In genomic region chr10:129676014-129676413, GRCh38 we compare ENCODE assay signal across 23 cellular contexts.
"Had no signal": no experiment of that assay in that cellular context is flagged by ENCODE, and none has a peak within 500 bp of the region (broad histone marks: within the 10 kb centered on the region; RNA-seq: fewer than 3 reads in every experiment).

No MANE protein-coding gene starts in this region.

- H3K27me3 ChIP-seq: gastrocnemius medialis, right lobe of liver, testis, tibial artery had no signal

- DNase-seq: cortex of kidney; effector memory CD8-positive, alpha-beta T cell; foreskin fibroblast; gastrocnemius medialis; head of caudate nucleus; left ventricle myocardium superior; natural killer cell; right lobe of liver; stimulated activated CD4-positive, alpha-beta T cell treated with anti-CD3 and anti-CD28 coated beads, Interleukin-2, amount 100 ng/mL, for 24 hours; stimulated activated CD4-positive, alpha-beta T cell treated with anti-CD3 and anti-CD28 coated beads, Interleukin-4, amount 100 ng/mL, for 24 hours; stimulated activated naive CD8-positive, alpha-beta T cell treated with anti-CD3 and anti-CD28 coated beads, Interleukin-15, Interleukin-2, amounts not matched to agents 100 U/mL and 50 U/mL, for 24 hours; substantia nigra; testis had no signal

- H3K4me1 ChIP-seq: gastrocnemius medialis, parathyroid adenoma, tibial artery had no signal

- H3K4me3 Mint-ChIP-seq: effector memory CD8-positive, alpha-beta T cell; memory B cell; natural killer cell; stimulated activated effector memory CD8-positive, alpha-beta T cell treated with anti-CD3 and anti-CD28 coated beads, Interleukin-12 subunit alpha, Interleukin-12 subunit beta, amount 100 ng/mL, for 72 hours; type B pancreatic cell had no signal

- H3K27ac ChIP-seq: gastrocnemius medialis, parathyroid adenoma, right lobe of liver, testis, tibial artery had no signal

- H3K4me2 ChIP-seq: smooth muscle cell had no signal

- H2AFZ ChIP-seq: parathyroid adenoma had no signal

- H3K9me3 ChIP-seq: gastrocnemius medialis, right lobe of liver, testis, tibial artery had no signal

- H3K27ac Mint-ChIP-seq: memory B cell; natural killer cell; progenitor cell of endocrine pancreas; stimulated activated effector memory CD8-positive, alpha-beta T cell treated with anti-CD3 and anti-CD28 coated beads, Interleukin-12 subunit alpha, Interleukin-12 subunit beta, amount 100 ng/mL, for 72 hours; type B pancreatic cell had no signal

- H3K27me3 Mint-ChIP-seq: effector memory CD8-positive, alpha-beta T cell; memory B cell; type B pancreatic cell had no signal

- H3K4me1 Mint-ChIP-seq: natural killer cell; stimulated activated effector memory CD8-positive, alpha-beta T cell treated with anti-CD3 and anti-CD28 coated beads, Interleukin-12 subunit alpha, Interleukin-12 subunit beta, amount 100 ng/mL, for 72 hours had no signal

- H3K9me3 Mint-ChIP-seq: effector memory CD8-positive, alpha-beta T cell; memory B cell; natural killer cell; type B pancreatic cell had no signal

- FAIRE-seq: endometrium, keratinocyte had no signal

- H3K9ac ChIP-seq: parathyroid adenoma had no signal

- H3K36me3 ChIP-seq: gastrocnemius medialis had no signal

- H3K79me2 ChIP-seq: parathyroid adenoma had no signal

- H3K4me3 ChIP-seq: gastrocnemius medialis, lung, right lobe of liver, smooth muscle cell, testis, tibial artery had no signal

- ATAC-seq: effector memory CD8-positive, alpha-beta T cell; gastrocnemius medialis; left ventricle myocardium superior; natural killer cell; right lobe of liver; stimulated activated effector memory CD8-positive, alpha-beta T cell treated with anti-CD3 and anti-CD28 coated beads, Interleukin-12 subunit alpha, Interleukin-12 subunit beta, amount 100 ng/mL, for 72 hours; stimulated activated naive CD8-positive, alpha-beta T cell treated with anti-CD3 and anti-CD28 coated beads, Interleukin-15, Interleukin-2, amounts not matched to agents 100 U/mL and 50 U/mL, for 24 hours had no signal
